ENCODE assay signal across 1 cellular context in genomic region chr4:118284169-118284568, GRCh38.
TF ChIP-seq lines count a peak whose summit lies in the region.

No MANE protein-coding gene starts in this region.

TF ChIP-seq in GM23338, 12 proteins besides CTCF, POLR2A, EP300 and RAD21 (continued from another document):
- no peak for TF ChIP-seq ZNF462 (CRISPR knock-in tag; IDR thresholded peaks at IDR 0.05)
